14 cellular contexts compared by ENCODE assay signal in the genomic region with DNA sequence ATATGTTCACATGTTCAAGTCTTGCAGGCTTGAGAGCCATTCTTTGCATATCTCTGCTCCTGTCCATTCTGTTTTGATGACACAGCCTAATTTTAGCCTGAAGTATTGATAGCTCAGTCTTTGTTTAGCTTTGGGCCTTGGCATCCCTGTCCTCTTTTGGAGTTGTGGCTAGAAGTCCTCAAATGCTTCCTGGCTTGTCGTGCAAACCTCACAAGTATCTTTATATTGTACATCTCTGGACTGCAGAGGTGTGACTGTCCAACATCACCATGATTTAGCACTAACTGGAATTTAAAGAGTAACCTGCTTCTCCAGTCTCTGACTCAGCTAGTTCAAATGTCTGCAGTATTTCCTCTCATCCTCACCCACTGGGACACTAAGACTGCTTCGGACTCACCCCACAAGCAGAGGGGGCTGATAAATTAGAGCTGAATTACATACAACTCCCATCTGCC. TPM values are rescaled to one million over a fixed set of nuclear protein-coding genes. Genes with fewer than 3 reads are reported as not detected.
DNase-seq lines count a peak whose midpoint lies in the region; ATAC-seq and TF ChIP-seq lines count a peak whose summit lies in the region.
"Had no signal": no experiment of that assay in that cellular context is flagged by ENCODE, and none has a peak within 500 bp of the region (broad histone marks: within the 10 kb centered on the region; RNA-seq: fewer than 3 reads in every experiment).

No MANE protein-coding gene starts in this region.

- H3K27ac Mint-ChIP-seq in memory B cell, result peak overlapping the region; percentile 12

- TF ChIP-seq CTCF in foreskin fibroblast (IDR thresholded peaks at IDR 0.05; ENCODE audit: low read depth, low read length), result no peak

- H3K36me3 ChIP-seq in H7 (replicated peaks; ENCODE audit: control insufficient read depth, insufficient read depth, low read length), result no peaks in the 10 kb centered on the region
- H3K36me3 ChIP-seq: BE2C had no signal

- DNase-seq in Daoy (ENCODE audit: low read depth) (peak; percentile 20), amniotic epithelial cell (ENCODE audit: low read depth) (peak; percentile 10), memory B cell (ENCODE audit: low spot score in 2 of 2) (no peak), H7 (no peak), SK-N-DZ (ENCODE audit: low spot score) (no peak), foreskin fibroblast (no peak)
- DNase-seq: activated CD8-positive, alpha-beta memory T cell treated with anti-CD3 and anti-CD28 coated beads, Interleukin-2, amount 50 U/mL, for 4 hours; amniotic stem cell; BE2C; MV-4-11; NCI-H446; tibial artery had no signal

- no peak overlapping the region for H3K4me3 ChIP-seq in H7 (ENCODE audit: insufficient read depth, low read depth, low read length)
- no peak overlapping the region for H3K4me3 ChIP-seq in foreskin fibroblast (ENCODE audit: low read depth in 1 of 2, low read length in 2 of 2)
- H3K4me3 ChIP-seq: hepatocyte, tibial artery had no signal

- peaks cover 10% of the 10 kb centered on the region for H3K36me3 Mint-ChIP-seq in memory B cell

- H3K4me1 Mint-ChIP-seq in memory B cell, result no peaks in the 10 kb centered on the region

- H3K9me3 Mint-ChIP-seq in memory B cell, result peaks cover 10% of the 10 kb centered on the region

- no peak for ATAC-seq in memory B cell (ENCODE audit: low read depth)

- H3K4me3 Mint-ChIP-seq in memory B cell, result no peak overlapping the region

- no peaks in the 10 kb centered on the region for H3K27me3 Mint-ChIP-seq in memory B cell

- no peaks in the 10 kb centered on the region for H3K27me3 ChIP-seq in H7 (ENCODE audit: control insufficient read depth, insufficient read depth, low read length)
- H3K27me3 ChIP-seq: BE2C, hepatocyte, tibial artery had no signal

RNA-seq across cellular contexts. Expression of gene PFN4, which starts 11.7 kb away (rescaled TPM):
- total RNA-seq in Daoy (2014; rRNA removed; shearing (Covaris generic)), result 0.74 and 4.7 TPM in 2 replicates
- total RNA-seq in H7 (2014; rRNA removed; shearing (Covaris generic)), result not detected in 2 replicates
- 1.9 and 2.1 TPM in 2 replicates for polyA plus RNA-seq in SK-N-DZ (2014; cell fraction: cytosol; rRNA removed)
- polyA plus RNA-seq in SK-N-DZ (2014; cell fraction: nucleus; rRNA removed), result 0.37 and 1.4 TPM in 2 replicates
- total RNA-seq: mesenteric fat pad had no signal

RNA-seq across cellular contexts. Expression of gene FAM228B, which starts 11.8 kb away (rescaled TPM):
- 3.7 and 7.0 TPM in 2 replicates for total RNA-seq in Daoy (2014; rRNA removed; shearing (Covaris generic))
- 3.0 and 3.2 TPM in 2 replicates for total RNA-seq in H7 (2014; rRNA removed; shearing (Covaris generic))
- 13.0 and 30.7 TPM in 2 replicates for polyA plus RNA-seq in SK-N-DZ (2014; cell fraction: cytosol; rRNA removed)
- 22.4 and 48.0 TPM in 2 replicates for polyA plus RNA-seq in SK-N-DZ (2014; cell fraction: nucleus; rRNA removed)

RNA-seq across cellular contexts. Expression of gene TP53I3, which starts 26.8 kb away (rescaled TPM):
- 17.6 and 21.4 TPM in 2 replicates for total RNA-seq in Daoy (2014; rRNA removed; shearing (Covaris generic))
- total RNA-seq in H7 (2014; rRNA removed; shearing (Covaris generic)), result 21.1 and 34.1 TPM in 2 replicates
- polyA plus RNA-seq in SK-N-DZ (2014; cell fraction: cytosol; rRNA removed), result 17.5 and 19.9 TPM in 2 replicates
- 38.0 and 40.3 TPM in 2 replicates for polyA plus RNA-seq in SK-N-DZ (2014; cell fraction: nucleus; rRNA removed)

RNA-seq across cellular contexts. Expression of gene SF3B6, which starts 35.3 kb away (rescaled TPM):
- 314 and 397 TPM in 2 replicates for total RNA-seq in Daoy (2014; rRNA removed; shearing (Covaris generic))
- 125 and 181 TPM in 2 replicates for total RNA-seq in H7 (2014; rRNA removed; shearing (Covaris generic))
- polyA plus RNA-seq in SK-N-DZ (2014; cell fraction: cytosol; rRNA removed), result 193 and 230 TPM in 2 replicates
- 152 and 208 TPM in 2 replicates for polyA plus RNA-seq in SK-N-DZ (2014; cell fraction: nucleus; rRNA removed)

Comparison
In these comparisons a context has a peak if more than half of its experiments do, and no peak if none do; other contexts are left out.
1. DNase-seq: peak in Daoy (single experiment) and amniotic epithelial cell (single experiment); none in memory B cell (0 of 2), H7 (single experiment), SK-N-DZ (single experiment) and foreskin fibroblast (0 of 2).